ENCODE assay signal across 1 cellular context in the genomic region with DNA sequence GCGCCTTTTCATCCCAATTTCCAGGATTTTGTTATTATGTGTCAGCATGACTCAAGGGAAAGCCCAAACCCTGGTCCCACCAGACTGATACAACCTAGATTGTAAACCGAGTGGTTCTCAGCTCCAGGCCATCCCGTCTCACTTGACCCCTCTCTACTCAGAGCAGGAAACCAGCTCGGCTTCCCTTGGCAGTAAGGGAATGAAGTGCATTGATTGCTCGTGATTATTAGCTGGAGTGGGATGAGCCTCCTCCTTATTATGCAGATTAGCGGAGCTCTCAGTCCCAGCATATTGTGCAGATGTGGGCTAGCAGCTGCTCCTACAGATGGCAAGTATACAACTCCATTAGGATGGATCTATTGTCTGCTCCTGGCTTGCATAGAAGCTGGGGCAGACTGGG.
TF ChIP-seq lines count a peak whose summit lies in the region.

No MANE protein-coding gene starts in this region.

TF ChIP-seq in GM23338, 12 proteins besides CTCF, POLR2A, EP300 and RAD21 (continued from another document):
- no peak for TF ChIP-seq POLR2AphosphoS5 (IDR thresholded peaks at IDR 0.05; ENCODE audit: low read depth)
- TF ChIP-seq JUNB (IDR thresholded peaks at IDR 0.05; ENCODE audit: unreplicated experiment): no peak
- TF ChIP-seq NANOG (IDR thresholded peaks at IDR 0.05; ENCODE audit: borderline replicate concordance): no peak; the same call in 1 of the 2 replicates
- TF ChIP-seq EZH2phosphoT487 (IDR thresholded peaks at IDR 0.05; ENCODE audit: unreplicated experiment): no peak
- no peak for TF ChIP-seq STAT1 (IDR thresholded peaks at IDR 0.05; ENCODE audit: unreplicated experiment)
- no peak for TF ChIP-seq EZH2 (IDR thresholded peaks at IDR 0.05; ENCODE audit: low read depth, unreplicated experiment)
